ENCODE assay signal across 20 cellular contexts in genomic region chr11:77854838-77855237, GRCh38.
"Had no signal": no experiment of that assay in that cellular context is flagged by ENCODE, and none has a peak within 500 bp of the region (broad histone marks: within the 10 kb centered on the region; RNA-seq: fewer than 3 reads in every experiment).

No MANE protein-coding gene starts in this region.

- H3K27ac ChIP-seq: epithelial cell of prostate, esophagus squamous epithelium, gastroesophageal sphincter, neutrophil, psoas muscle, skin epidermis, upper lobe of left lung, uterus had no signal

- H3K9me3 ChIP-seq: uterus had no signal

- H3K4me1 ChIP-seq: esophagus squamous epithelium, upper lobe of left lung, uterus had no signal

- H3K4me1 Mint-ChIP-seq: stimulated activated naive B cell treated with anti-CD40 and anti-IgM and Interleukin-4, amounts not matched to agents 10 μg/mL and 1 μg/mL and 100 μg/mL, for 72 hours had no signal

- H3K4me3 ChIP-seq: esophagus squamous epithelium, gastroesophageal sphincter, lung, psoas muscle, skin epidermis, upper lobe of left lung, uterus had no signal

- H3K4me3 Mint-ChIP-seq: naive thymus-derived CD8-positive, alpha-beta T cell; stimulated activated naive B cell treated with anti-CD40 and anti-IgM and Interleukin-4, amounts not matched to agents 10 μg/mL and 1 μg/mL and 100 μg/mL, for 72 hours had no signal

- ATAC-seq: gastroesophageal sphincter; left colon; left ventricle myocardium superior; naive thymus-derived CD8-positive, alpha-beta T cell; psoas muscle; sciatic nerve; stimulated activated naive B cell treated with anti-CD40 and anti-IgM and Interleukin-4, amounts not matched to agents 10 μg/mL and 1 μg/mL and 100 μg/mL, for 72 hours had no signal

- H3K36me3 ChIP-seq: neutrophil, uterus had no signal

- H3K27ac Mint-ChIP-seq: naive thymus-derived CD8-positive, alpha-beta T cell; stimulated activated naive B cell treated with anti-CD40 and anti-IgM and Interleukin-4, amounts not matched to agents 10 μg/mL and 1 μg/mL and 100 μg/mL, for 72 hours had no signal

- DNase-seq: effector memory CD4-positive, alpha-beta T cell; esophagus squamous epithelium; foreskin fibroblast; glutamatergic neuron; left colon; left ventricle myocardium superior; naive thymus-derived CD8-positive, alpha-beta T cell; psoas muscle; retina; stimulated activated CD4-positive, alpha-beta T cell treated with anti-CD3 and anti-CD28 coated beads, Interleukin-2, amount 100 ng/mL, for 24 hours; stimulated activated CD4-positive, alpha-beta T cell treated with anti-CD3 and anti-CD28 coated beads, Interleukin-4, amount 100 ng/mL, for 4 hours; stimulated activated naive B cell treated with anti-CD40 and anti-IgM and Interleukin-4, amounts not matched to agents 10 μg/mL and 1 μg/mL and 100 μg/mL, for 72 hours; upper lobe of left lung; uterus had no signal

- H3K27me3 Mint-ChIP-seq: naive thymus-derived CD8-positive, alpha-beta T cell; stimulated activated naive B cell treated with anti-CD40 and anti-IgM and Interleukin-4, amounts not matched to agents 10 μg/mL and 1 μg/mL and 100 μg/mL, for 72 hours had no signal

- H3K27me3 ChIP-seq: esophagus squamous epithelium, gastroesophageal sphincter, neutrophil, upper lobe of left lung, uterus had no signal
